ENCODE assay signal across 12 cellular contexts in the genomic region with DNA sequence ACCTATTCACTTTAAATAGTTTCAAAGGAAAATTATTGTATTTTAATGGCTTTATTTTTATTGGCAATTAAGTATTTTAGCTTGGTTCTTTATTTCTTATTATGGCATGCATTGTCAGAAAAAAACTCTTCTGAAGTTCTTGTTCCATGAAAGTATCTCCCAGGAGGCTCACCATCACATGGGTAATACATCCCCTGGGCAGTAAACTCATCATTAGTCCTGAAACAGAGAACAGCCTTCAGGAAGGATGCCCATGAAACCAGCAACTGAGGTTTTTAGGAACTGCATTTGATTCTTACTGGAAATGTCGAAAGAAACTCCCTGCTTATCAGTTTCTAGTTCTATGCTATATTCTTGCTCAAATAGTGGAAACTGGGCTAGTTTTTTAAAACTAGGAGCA.
A peak's percentile ranks its signal among the peaks of the same experiment; 100 is the strongest.
DNase-seq lines count a peak whose midpoint lies in the region; ATAC-seq, FAIRE-seq and TF ChIP-seq lines count a peak whose summit lies in the region.
"Had no signal": no experiment of that assay in that cellular context is flagged by ENCODE, and none has a peak within 500 bp of the region (broad histone marks: within the 10 kb centered on the region; RNA-seq: fewer than 3 reads in every experiment).

No MANE protein-coding gene starts in this region.

- H3K4me3 ChIP-seq in BLaER1 treated with 17β-estradiol and CSF1 and Interleukin-3, amounts not matched to agents 10 nM and 100 nM = peak overlapping the region in 2 of 10 experiments; percentile 5 to 10; a peak in 2 of 20 replicates
- H3K4me3 ChIP-seq in coronary artery (no peak overlapping the region), osteoblast (ENCODE audit: insufficient read depth, low read length) (no peak overlapping the region), mucosa of descending colon (no peak overlapping the region)

- no peaks in the 10 kb centered on the region for H3K27me3 ChIP-seq in BLaER1 treated with 17β-estradiol and CSF1 and Interleukin-3, amounts not matched to agents 10 nM and 100 nM
- no peaks in the 10 kb centered on the region for H3K27me3 ChIP-seq in osteoblast (ENCODE audit: insufficient read depth, low read length)

- peaks cover 25% of the 10 kb centered on the region for H3K36me3 Mint-ChIP-seq in IgD-negative memory B cell

- peak overlapping the region; percentile 88 to 99 (median 93) for H3K27ac Mint-ChIP-seq in IgD-negative memory B cell

- ATAC-seq in GM18868 (IDR thresholded peaks at IDR 0.05; ENCODE audit: unreplicated experiment) (no peak), mucosa of descending colon (no peak)

- no peaks in the 10 kb centered on the region for H3K79me2 ChIP-seq in osteoblast (ENCODE audit: insufficient read depth, low read length)

- peak overlapping the region; percentile 71 to 88 (median 82) for H3K27ac ChIP-seq in BLaER1 treated with 17β-estradiol and CSF1 and Interleukin-3, amounts not matched to agents 10 nM and 100 nM
- H3K27ac ChIP-seq in coronary artery (peak overlapping the region; percentile 27 to 41), osteoblast (ENCODE audit: low read depth, low read length) (peak overlapping the region; percentile 89)

- peaks cover 0 to 7% (median 4%) of the 10 kb centered on the region in 11 experiments; a peak in 6 of 22 replicates for H3K9me3 ChIP-seq in BLaER1 treated with 17β-estradiol and CSF1 and Interleukin-3, amounts not matched to agents 10 nM and 100 nM (replicated peaks in 1 of 11)
- H3K9me3 ChIP-seq in osteoblast (ENCODE audit: low read depth, low read length) = no peaks in the 10 kb centered on the region
- no peaks in the 10 kb centered on the region for H3K9me3 ChIP-seq in mucosa of descending colon

- no peaks in the 10 kb centered on the region for H4K20me1 ChIP-seq in BLaER1 treated with 17β-estradiol and CSF1 and Interleukin-3, amounts not matched to agents 10 nM and 100 nM
- no peaks in the 10 kb centered on the region for H4K20me1 ChIP-seq in osteoblast (ENCODE audit: insufficient read depth, low read length)

- intact Hi-C loops in mucosa of descending colon (cut with DNase I, micrococcal nuclease) = no loop called here

- H3K4me3 Mint-ChIP-seq in IgD-negative memory B cell = peak overlapping the region in 2 of 4 donors; percentile 70 to 74

- H3K4me1 ChIP-seq in BLaER1 treated with 17β-estradiol and CSF1 and Interleukin-3, amounts not matched to agents 10 nM and 100 nM = peaks cover 36 to 74% (median 46%) of the 10 kb centered on the region in 10 experiments
- peaks cover 27% of the 10 kb centered on the region for H3K4me1 ChIP-seq in osteoblast (ENCODE audit: insufficient read depth, low read length)
- H3K4me1 ChIP-seq in mucosa of descending colon (ENCODE audit: low read depth) = peaks cover 4% of the 10 kb centered on the region

- no peak for FAIRE-seq in D721Med (lab: Jason Lieb, UNC)
- FAIRE-seq: GM12891 had no signal

- no peaks in the 10 kb centered on the region for H3K9me3 Mint-ChIP-seq in IgD-negative memory B cell

- TF ChIP-seq CTCF in coronary artery (IDR thresholded peaks at IDR 0.05) = no peak
- no peak for TF ChIP-seq CTCF in osteoblast (IDR thresholded peaks at IDR 0.05; ENCODE audit: extremely low read depth, low read depth, low read length)
- no peak for TF ChIP-seq CTCF in mucosa of descending colon (IDR thresholded peaks at IDR 0.05)
- TF ChIP-seq CTCF in D721Med (IDR thresholded peaks at IDR 0.05; ENCODE audit: insufficient read depth, missing control alignments) = no peak

- peaks cover 30 to 32% (median 32%) of the 10 kb centered on the region in 3 donors for H3K4me1 Mint-ChIP-seq in IgD-negative memory B cell

- H3K27me3 Mint-ChIP-seq in IgD-negative memory B cell = no peaks in the 10 kb centered on the region

- peak overlapping the region in 10 of 11 experiments; percentile 25 to 69 (median 56); a peak in 18 of 22 replicates for H3K9ac ChIP-seq in BLaER1 treated with 17β-estradiol and CSF1 and Interleukin-3, amounts not matched to agents 10 nM and 100 nM

- H3K36me3 ChIP-seq in BLaER1 treated with 17β-estradiol and CSF1 and Interleukin-3, amounts not matched to agents 10 nM and 100 nM = peaks cover 0 to 5% (median 0%) of the 10 kb centered on the region in 11 experiments; a peak in 1 of 22 replicates
- H3K36me3 ChIP-seq in osteoblast (ENCODE audit: insufficient read depth, low read length) (no peaks in the 10 kb centered on the region), mucosa of descending colon (ENCODE audit: low read depth) (no peaks in the 10 kb centered on the region)

- DNase-seq in coronary artery (ENCODE audit: low spot score) = no peak
- DNase-seq in osteoblast (ENCODE audit: insufficient read length, low spot score, missing footprints) = no peak
- no peak for DNase-seq in mucosa of descending colon
- no peak for DNase-seq in NCI-H1694 (lab: John Stamatoyannopoulos, UW)
- DNase-seq in D721Med (ENCODE audit: insufficient read length, low spot score) = no peak
- DNase-seq: amniotic stem cell, NCI-H2107, SHP77 treated with DMSO at 0.1 percent for 48 hours had no signal

- H2AFZ ChIP-seq in osteoblast (ENCODE audit: low read length) = no peak overlapping the region

- peak overlapping the region; percentile 66 to 90 (median 79) for H3K4me2 ChIP-seq in BLaER1 treated with 17β-estradiol and CSF1 and Interleukin-3, amounts not matched to agents 10 nM and 100 nM
- H3K4me2 ChIP-seq in osteoblast (ENCODE audit: insufficient read depth, low read length) = peak overlapping the region; percentile 23

Comparison
In these comparisons a context has a peak if more than half of its experiments do, and no peak if none do; other contexts are left out.
1. H3K27ac ChIP-seq: peak in every context shown above with its lines; median percentile 89 in osteoblast; 82 in BLaER1 treated with 17β-estradiol and CSF1 and Interleukin-3, amounts not matched to agents 10 nM and 100 nM; 34 in coronary artery.